ENCODE assay signal across 16 cellular contexts in the genomic region with DNA sequence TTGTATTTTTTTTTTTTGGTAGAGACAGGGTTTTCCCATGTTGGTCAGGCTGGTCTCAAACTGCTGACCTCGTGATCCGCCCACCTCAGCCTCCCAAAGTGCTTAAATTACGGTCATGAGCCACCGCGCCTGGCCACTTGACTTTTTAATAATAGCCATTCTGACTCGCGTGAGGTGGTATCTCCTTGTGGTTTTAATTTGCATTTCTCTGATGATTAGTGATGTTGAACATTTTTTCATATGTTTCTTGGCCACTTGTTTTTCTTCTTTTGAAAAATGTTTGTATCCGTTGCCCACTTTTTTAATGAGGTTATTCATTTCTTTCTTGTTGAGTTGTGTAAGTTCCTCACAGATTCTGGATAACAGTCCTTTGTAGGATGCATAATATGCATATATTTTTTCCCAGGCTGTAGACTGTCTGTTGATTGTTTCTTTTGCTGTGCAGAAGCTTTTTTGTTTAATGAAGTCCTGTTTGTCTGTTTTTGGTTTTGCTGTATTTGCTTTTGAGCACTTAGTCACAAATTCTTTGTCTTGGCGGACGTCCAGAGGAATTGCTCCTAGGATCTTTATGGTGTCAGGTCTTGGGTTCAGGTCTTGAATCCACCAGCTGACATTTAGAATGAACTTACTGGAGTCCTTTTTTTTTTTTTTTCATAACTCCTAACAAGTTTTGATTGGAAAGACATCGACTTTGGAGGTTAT. TPM values are rescaled to one million over a fixed set of nuclear protein-coding genes. Genes with fewer than 3 reads are reported as not detected.
DNase-seq lines count a peak whose midpoint lies in the region; ATAC-seq and TF ChIP-seq lines count a peak whose summit lies in the region.
"Had no signal": no experiment of that assay in that cellular context is flagged by ENCODE, and none has a peak within 500 bp of the region (broad histone marks: within the 10 kb centered on the region; RNA-seq: fewer than 3 reads in every experiment).

No MANE protein-coding gene starts in this region.

- TF ChIP-seq POLR2A in lower leg skin (IDR thresholded peaks at IDR 0.05), result no peak
- TF ChIP-seq POLR2A in GM18505 (IDR thresholded peaks at IDR 0.05; ENCODE audit: borderline replicate concordance, extremely low read depth, insufficient read depth, insufficient read length), result no peak

- DNase-seq in A172 (ENCODE audit: low spot score) (peak; percentile 31), NCI-H2029 (lab: John Stamatoyannopoulos, UW) (peak; percentile 24), fibroblast of gingiva (ENCODE audit: low read depth) (peak; percentile 62), lower leg skin (ENCODE audit: low spot score in 2 of 2) (no peak), cortex of kidney (lab: John Stamatoyannopoulos, UW) (no peak)
- no peak for DNase-seq in central memory CD4-positive, alpha-beta T cell
- DNase-seq: activated CD4-positive, alpha-beta T cell treated with anti-CD3 and anti-CD28 coated beads, Interleukin-2, amount 10 ng/mL, durations not matched to agents 24 days and 14 days; DMS79 treated with DMSO at 0.1 percent for 48 hours; erythroblast; GOT3; NCI-H187; stimulated activated CD4-positive, alpha-beta T cell treated with anti-CD3 and anti-CD28 coated beads, Interleukin-1b, Interleukin-23, amount 100 ng/mL, for 48 hours had no signal

- no peak for TF ChIP-seq CTCF in lower leg skin (IDR thresholded peaks at IDR 0.05)

- intact Hi-C loops in lower leg skin (cut with DNase I; ENCODE audit: low total_unique reads), result no loop called here

- 86 to 94% methylated on average over 11 of the region's 11 CpGs for WGBS in lower leg skin, 2 donors

- H3K4me3 ChIP-seq in lower leg skin (ENCODE audit: low read depth, poor library complexity, severe bottlenecking), result no peak overlapping the region
- H3K4me3 ChIP-seq: prostate gland had no signal

- ATAC-seq in GM18861 (IDR thresholded peaks at IDR 0.05; ENCODE audit: unreplicated experiment) (peak; percentile 55), GM18505 (IDR thresholded peaks at IDR 0.05; ENCODE audit: unreplicated experiment) (no peak)
- ATAC-seq: activated T-helper 17 cell treated with anti-CD3 and anti-CD28 coated beads, Interleukin-2, amount 50 U/mL, for 72 hours had no signal

RNA-seq across cellular contexts. Expression of a gene that starts 10.3 kb away (rescaled TPM):
- 59.8 and 73.4 TPM in 2 replicates for total RNA-seq in A172 (2014; rRNA removed; shearing (Covaris generic))
- 10 to 100 TPM; 28.1 to 54.6 (median 32.8) TPM for total RNA-seq in lower leg skin

RNA-seq across cellular contexts. Expression of a gene that starts 13.0 kb away (rescaled TPM):
- total RNA-seq in A172 (2014; rRNA removed; shearing (Covaris generic)), result 36.3 and 43.1 TPM in 2 replicates
- 10 to 100 TPM; 13.7 to 33.4 (median 19.1) TPM for total RNA-seq in lower leg skin

RNA-seq across cellular contexts. Expression of a gene that starts 13.2 kb away (rescaled TPM):
- total RNA-seq in A172 (2014; rRNA removed; shearing (Covaris generic)), result 25.6 and 28.9 TPM in 2 replicates
- 10 to 100 TPM; 25.8 to 66.0 (median 36.9) TPM for total RNA-seq in lower leg skin

Comparison
In these comparisons a context has a peak if more than half of its experiments do, and no peak if none do; other contexts are left out.
1. DNase-seq: peak in A172 (single experiment), NCI-H2029 (single experiment) and fibroblast of gingiva (single experiment); none in lower leg skin (0 of 2), cortex of kidney (single experiment) and central memory CD4-positive, alpha-beta T cell (single experiment).